ENCODE assay signal across 22 cellular contexts in the genomic region with DNA sequence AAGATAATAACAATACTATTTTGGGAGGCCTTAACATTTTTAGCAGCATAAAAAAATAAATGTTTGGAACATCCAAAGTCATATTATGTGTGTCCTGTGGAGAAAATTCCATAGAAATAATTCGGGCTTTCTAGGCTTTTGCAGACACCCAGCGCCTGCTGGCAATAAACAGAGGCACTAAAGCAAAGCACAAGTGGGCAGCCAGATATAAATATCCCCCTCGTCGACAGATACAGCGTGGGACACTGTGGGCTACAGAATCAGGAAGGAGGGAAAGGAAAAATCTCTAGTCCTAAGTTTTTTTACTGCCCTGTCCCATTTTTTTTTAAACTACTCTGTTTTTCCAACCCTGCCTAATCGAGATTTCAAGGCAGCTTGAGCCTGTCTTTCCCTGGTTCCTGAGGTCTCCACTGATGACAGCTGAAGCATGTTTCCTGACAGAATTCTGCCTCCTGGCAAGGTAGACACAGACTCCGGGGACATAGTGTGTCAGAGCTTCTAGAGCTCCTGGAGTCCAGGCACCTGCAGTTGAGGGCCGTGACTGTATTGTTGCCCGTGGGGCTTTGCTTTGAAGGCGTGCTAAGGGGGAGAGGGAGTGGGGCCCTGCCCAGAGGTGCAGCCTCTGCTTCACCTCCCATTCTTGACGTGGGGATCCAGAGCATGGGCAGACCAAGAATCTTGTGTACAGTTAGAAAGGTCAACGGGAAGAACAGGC.
"Had no signal": no experiment of that assay in that cellular context is flagged by ENCODE, and none has a peak within 500 bp of the region (broad histone marks: within the 10 kb centered on the region; RNA-seq: fewer than 3 reads in every experiment).

No MANE protein-coding gene starts in this region.

- H3K9me3 Mint-ChIP-seq: activated T-cell treated with anti-CD3 and anti-CD28 coated beads, Interleukin-2, amount 50 U/mL, for 4 hours; activated T-helper 2 cell treated with anti-CD3 and anti-CD28 coated beads, Interferon-gamma antibody, Interleukin-2, Interleukin-4, amounts not matched to agents 10 μg/mL and 5 μg/mL and 100 μg/mL, durations not matched to agents 14 hours and 24 hours and 36 hours; T-helper 1 cell treated with Interleukin-12 subunit alpha and Interleukin-12 subunit beta and Interleukin-4 antibody, amounts not matched to agents 30 μg/mL and 1 μg/mL, for 36 hours had no signal

- H3K4me1 ChIP-seq: suprapubic skin had no signal

- H3K4me1 Mint-ChIP-seq: activated naive CD8-positive, alpha-beta T cell treated with anti-CD3 and anti-CD28 coated beads for 36 hours; naive thymus-derived CD8-positive, alpha-beta T cell had no signal

- H3K27me3 ChIP-seq: suprapubic skin had no signal

- DNase-seq: activated CD4-positive, alpha-beta T cell treated with anti-CD3 and anti-CD28 coated beads for 4 hours; activated CD4-positive, alpha-beta T cell treated with anti-CD3 and anti-CD28 coated beads, Interleukin-2, amount 50 U/mL, for 48 hours; activated CD4-positive, CD25-positive, alpha-beta regulatory T cell; activated CD8-positive, alpha-beta memory T cell treated with anti-CD3 and anti-CD28 coated beads, Interleukin-2, amount 50 U/mL, for 48 hours; activated naive CD4-positive, alpha-beta T cell treated with Interleukin-2 at 50 U/mL for 16 hours; activated naive CD8-positive, alpha-beta T cell treated with anti-CD3 and anti-CD28 coated beads for 36 hours; activated T-cell treated with anti-CD3 and anti-CD28 coated beads, Interleukin-2, amount 50 U/mL, for 4 hours; effector CD4-positive, alpha-beta T cell; erythroblast; foreskin fibroblast; kidney; naive thymus-derived CD8-positive, alpha-beta T cell; stimulated activated CD4-positive, alpha-beta T cell treated with anti-CD3 and anti-CD28 coated beads, Interleukin-4, amount 100 ng/mL, for 4 hours; T1000; trophoblast cell had no signal

- H3K27ac Mint-ChIP-seq: activated naive CD8-positive, alpha-beta T cell treated with anti-CD3 and anti-CD28 coated beads for 36 hours; activated T-helper 2 cell treated with anti-CD3 and anti-CD28 coated beads, Interferon-gamma antibody, Interleukin-2, Interleukin-4, amounts not matched to agents 10 μg/mL and 5 μg/mL and 100 μg/mL, durations not matched to agents 14 hours and 24 hours and 36 hours; naive thymus-derived CD8-positive, alpha-beta T cell; progenitor cell of endocrine pancreas; stimulated activated naive CD8-positive, alpha-beta T cell treated with anti-CD3 and anti-CD28 coated beads, Interleukin-15, Interleukin-2, amounts not matched to agents 100 ng/mL and 50 ng/mL, for 24 hours; T-helper 1 cell treated with Interleukin-12 subunit alpha and Interleukin-12 subunit beta and Interleukin-4 antibody, amounts not matched to agents 30 μg/mL and 1 μg/mL, for 36 hours had no signal

- H3K4me3 Mint-ChIP-seq: activated naive CD8-positive, alpha-beta T cell treated with anti-CD3 and anti-CD28 coated beads for 36 hours; activated T-cell treated with anti-CD3 and anti-CD28 coated beads, Interleukin-2, amount 50 U/mL, for 4 hours; naive thymus-derived CD8-positive, alpha-beta T cell; stimulated activated naive CD8-positive, alpha-beta T cell treated with anti-CD3 and anti-CD28 coated beads, Interleukin-15, Interleukin-2, amounts not matched to agents 100 ng/mL and 50 ng/mL, for 24 hours; T-helper 1 cell treated with Interleukin-12 subunit alpha and Interleukin-12 subunit beta and Interleukin-4 antibody, amounts not matched to agents 30 μg/mL and 1 μg/mL, for 36 hours had no signal

- ATAC-seq: activated T-cell treated with anti-CD3 and anti-CD28 coated beads, Interleukin-2, amount 50 U/mL, for 4 hours; left lobe of liver; naive thymus-derived CD8-positive, alpha-beta T cell had no signal

- H3K36me3 ChIP-seq: suprapubic skin had no signal

- H3K36me3 Mint-ChIP-seq: activated naive CD8-positive, alpha-beta T cell treated with anti-CD3 and anti-CD28 coated beads for 36 hours; naive thymus-derived CD8-positive, alpha-beta T cell had no signal

- H3K4me3 ChIP-seq: lung, suprapubic skin had no signal

- H3K27me3 Mint-ChIP-seq: activated naive CD8-positive, alpha-beta T cell treated with anti-CD3 and anti-CD28 coated beads for 36 hours; naive thymus-derived CD8-positive, alpha-beta T cell; stimulated activated naive CD8-positive, alpha-beta T cell treated with anti-CD3 and anti-CD28 coated beads, Interleukin-15, Interleukin-2, amounts not matched to agents 100 ng/mL and 50 ng/mL, for 24 hours had no signal

- H3K27ac ChIP-seq: suprapubic skin had no signal
